Comparison of ENCODE assay signal across 8 cellular contexts in genomic region chr1:19288324-19289241, GRCh38. TPM values are rescaled to one million over a fixed set of nuclear protein-coding genes. Genes with fewer than 3 reads are reported as not detected.
DNase-seq lines count a peak whose midpoint lies in the region; ATAC-seq and TF ChIP-seq lines count a peak whose summit lies in the region.
"Not testable (repeated sequence)": the region's sequence is repeated elsewhere in the genome, so short reads cannot be mapped to it uniquely, and the experiment has no call there.

Gene AKR7A3, minus strand, starts transcription at chr1:19288770. Its CDS starts 61 bp downstream, at chr1:19288709.

- H3K4me1 Mint-ChIP-seq in activated naive CD4-positive, alpha-beta T cell treated with anti-CD3 and anti-CD28 coated beads for 36 hours (ENCODE audit: low read depth); effector memory CD8-positive, alpha-beta T cell (ENCODE audit: low read depth in 2 of 2): not testable (repeated sequence)

- not testable (repeated sequence) for TF ChIP-seq EP300 in ovary (IDR thresholded peaks at IDR 0.05)

- not testable (repeated sequence) for H3K4me1 ChIP-seq in HUES48 (ENCODE audit: control insufficient read depth, insufficient read depth, low read length); iPS-20b (ENCODE audit: insufficient read depth, low read length); ovary (ENCODE audit: insufficient read depth)

- H3K27ac ChIP-seq in HUES48 (ENCODE audit: low read depth, low read length); iPS-20b (ENCODE audit: low read length); ovary: not testable (repeated sequence)
- H3K27ac ChIP-seq in VCaP = peak within 1 kb of the TSS; percentile 26; the same call in 1 of the 2 replicates

- not testable (repeated sequence) for TF ChIP-seq CTCF in VCaP (conservative IDR thresholded peaks at IDR 0.05); ovary (IDR thresholded peaks at IDR 0.05)

- not testable (repeated sequence) for H3K36me3 ChIP-seq in HUES48 (ENCODE audit: control insufficient read depth, insufficient read depth, low read length); iPS-20b (ENCODE audit: insufficient read depth, low read depth, low read length); ovary

- H3K4me3 ChIP-seq in HUES48 (ENCODE audit: low read depth, low read length) (peak within 1 kb of the TSS; percentile 62), iPS-20b (ENCODE audit: low read length) (peak within 1 kb of the TSS; percentile 65), ovary (peak within 1 kb of the TSS; percentile 35)

- peaks cover 11% of the 10 kb centered on the region for H3K27me3 Mint-ChIP-seq in activated naive CD4-positive, alpha-beta T cell treated with anti-CD3 and anti-CD28 coated beads for 36 hours (ENCODE audit: low read depth)
- not testable (repeated sequence) for H3K27me3 Mint-ChIP-seq in effector memory CD8-positive, alpha-beta T cell

- H3K9me3 ChIP-seq in HUES48 (ENCODE audit: control insufficient read depth, insufficient read depth, low read length) = peaks cover 12% of the 10 kb centered on the region
- H3K9me3 ChIP-seq in iPS-20b (ENCODE audit: insufficient read depth, low read depth, low read length); ovary: not testable (repeated sequence)

- DNase-seq in AG20443 (ENCODE audit: low spot score) = peak; percentile 83
- peak; percentile 58 for DNase-seq in activated naive CD4-positive, alpha-beta T cell treated with anti-CD3 and anti-CD28 coated beads for 36 hours
- DNase-seq in effector memory CD8-positive, alpha-beta T cell = peak; percentile 29 to 56 (median 43)
- peak in 2 of 5 donors; percentile 23 to 53 for DNase-seq in ovary
- DNase-seq in stimulated activated CD8-positive, alpha-beta memory T cell treated with anti-CD3 and anti-CD28 coated beads, Interleukin-2, amount 100 ng/mL, for 48 hours (ENCODE audit: low read depth in 2 of 2) = peak; percentile 48 to 65

- H3K4me3 Mint-ChIP-seq in activated naive CD4-positive, alpha-beta T cell treated with anti-CD3 and anti-CD28 coated beads for 36 hours = peak within 1 kb of the TSS; percentile 55
- H3K4me3 Mint-ChIP-seq in effector memory CD8-positive, alpha-beta T cell = peak within 1 kb of the TSS; percentile 67 to 70

- WGBS in ovary, 3 donors = 11 to 31% (median 22%) methylated on average over 38 to 71 of the region's 82 CpGs

- not testable (repeated sequence) for TF ChIP-seq POLR2A in ovary (IDR thresholded peaks at IDR 0.05)

- H3K36me3 Mint-ChIP-seq in activated naive CD4-positive, alpha-beta T cell treated with anti-CD3 and anti-CD28 coated beads for 36 hours (ENCODE audit: low read depth); effector memory CD8-positive, alpha-beta T cell (ENCODE audit: insufficient read depth): not testable (repeated sequence)

- H3K27ac Mint-ChIP-seq in activated naive CD4-positive, alpha-beta T cell treated with anti-CD3 and anti-CD28 coated beads for 36 hours = not testable (repeated sequence)
- H3K27ac Mint-ChIP-seq in effector memory CD8-positive, alpha-beta T cell = peak within 1 kb of the TSS in 1 of 2 donors; percentile 54

- peak; percentile 98 for ATAC-seq in effector memory CD8-positive, alpha-beta T cell (replicated peaks)

- H3K27me3 ChIP-seq in HUES48 (ENCODE audit: control insufficient read depth, insufficient read depth, low read length) = peaks cover 26% of the 10 kb centered on the region
- peaks cover 31% of the 10 kb centered on the region for H3K27me3 ChIP-seq in iPS-20b (ENCODE audit: insufficient read depth, low read length)
- not testable (repeated sequence) for H3K27me3 ChIP-seq in ovary

- CTCF ChIA-PET in activated naive CD4-positive, alpha-beta T cell treated with anti-CD3 and anti-CD28 coated beads for 36 hours (lab: Charles Lee) = interaction anchor here (0.6 kb wide), 1 partner anchor 11 kb away, joined by 3 read pairs; no protein-coding TSS in a partner anchor

- H3K9me3 Mint-ChIP-seq in activated naive CD4-positive, alpha-beta T cell treated with anti-CD3 and anti-CD28 coated beads for 36 hours; effector memory CD8-positive, alpha-beta T cell: not testable (repeated sequence)

- H3K9ac ChIP-seq in HUES48 (ENCODE audit: low read depth, low read length); iPS-20b (ENCODE audit: low read depth, low read length): not testable (repeated sequence)

- intact Hi-C loops in activated naive CD4-positive, alpha-beta T cell treated with anti-CD3 and anti-CD28 coated beads for 36 hours (cut with micrococcal nuclease); ovary (cut with DNase I): not testable (repeated sequence)

RNA-seq across cellular contexts. Expression of gene AKR7A3, which starts in this region (rescaled TPM):
- total RNA-seq in activated naive CD4-positive, alpha-beta T cell treated with anti-CD3 and anti-CD28 coated beads for 36 hours = under 1 TPM; 0.19 to 0.22 TPM
- 1 to 10 TPM; 1.7 to 3.5 (median 2.0) TPM for total RNA-seq in ovary
- polyA plus RNA-seq in ovary = under 1 TPM; 0.23 to 0.96 TPM

Comparison
In these comparisons a context has a peak if more than half of its experiments do, and no peak if none do; other contexts are left out.
1. Peak in DNase-seq in activated naive CD4-positive, alpha-beta T cell treated with anti-CD3 and anti-CD28 coated beads for 36 hours; RNA of the gene not detected or under 1 TPM.